In the genomic region with DNA sequence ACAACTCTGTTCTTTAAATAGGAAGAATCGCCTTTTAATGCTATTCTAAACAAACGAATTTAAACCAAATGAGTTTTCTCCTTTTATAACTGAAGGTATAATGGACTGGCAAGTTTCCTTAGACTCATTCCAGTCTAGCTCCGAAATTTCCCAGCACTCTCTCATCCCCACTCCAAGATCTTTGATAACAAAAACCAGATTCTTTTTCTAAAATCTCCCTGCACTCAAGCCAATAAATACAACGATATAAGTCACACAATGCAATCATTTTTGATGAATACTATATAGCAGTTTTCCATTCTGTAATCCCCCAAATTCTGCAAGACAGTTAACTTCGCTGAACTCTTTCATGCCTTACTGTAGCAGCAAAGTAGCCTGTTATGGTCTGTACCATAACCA, we compare ENCODE assay signal across 10 cellular contexts. TPM values are rescaled to one million over a fixed set of nuclear protein-coding genes. Genes with fewer than 3 reads are reported as not detected.
A peak's percentile ranks its signal among the peaks of the same experiment; 100 is the strongest.
DNase-seq lines count a peak whose midpoint lies in the region; ATAC-seq, FAIRE-seq and TF ChIP-seq lines count a peak whose summit lies in the region.
"Had no signal": no experiment of that assay in that cellular context is flagged by ENCODE, and none has a peak within 500 bp of the region (broad histone marks: within the 10 kb centered on the region; RNA-seq: fewer than 3 reads in every experiment).

No MANE protein-coding gene starts in this region.

- no peak for FAIRE-seq in astrocyte (lab: Jason Lieb, UNC)

- peak overlapping the region; percentile 97 for H3K27ac Mint-ChIP-seq in activated T-cell treated with anti-CD3 and anti-CD28 coated beads, Interleukin-2, amount 50 U/mL, for 24 hours
- peak overlapping the region; percentile 63 for H3K27ac Mint-ChIP-seq in astrocyte (ENCODE audit: unreplicated experiment)

- peaks cover 65% of the 10 kb centered on the region for H3K36me3 Mint-ChIP-seq in activated T-cell treated with anti-CD3 and anti-CD28 coated beads, Interleukin-2, amount 50 U/mL, for 24 hours (ENCODE audit: low read depth)
- no peaks in the 10 kb centered on the region for H3K36me3 Mint-ChIP-seq in astrocyte (ENCODE audit: low read depth, unreplicated experiment)

- peak overlapping the region; percentile 94 for H3K4me3 Mint-ChIP-seq in activated T-cell treated with anti-CD3 and anti-CD28 coated beads, Interleukin-2, amount 50 U/mL, for 24 hours
- peak overlapping the region; percentile 99 for H3K4me3 Mint-ChIP-seq in astrocyte (ENCODE audit: unreplicated experiment)

- peaks cover 66% of the 10 kb centered on the region for H4K20me1 ChIP-seq in astrocyte (ENCODE audit: insufficient read depth, low read length)

- no peak for TF ChIP-seq EP300 in tibial nerve (IDR thresholded peaks at IDR 0.05)

- H2AFZ ChIP-seq in astrocyte (ENCODE audit: low read depth, low read length) = no peak overlapping the region

- H3K27ac ChIP-seq in astrocyte (ENCODE audit: low read depth, low read length) (peak overlapping the region; percentile 97), tibial nerve (peak overlapping the region in 3 of 4 donors; percentile 6 to 95 (median 23))

- peak overlapping the region; percentile 90 for H3K4me2 ChIP-seq in astrocyte (ENCODE audit: low read length)

- DNase-seq in activated T-cell treated with anti-CD3 and anti-CD28 coated beads, Interleukin-2, amount 50 U/mL, for 24 hours = no peak
- no peak for DNase-seq in activated T-cell treated with anti-CD3 and anti-CD28 coated beads, Interleukin-2, amount 50 U/mL, for 48 hours
- DNase-seq in astrocyte (ENCODE audit: low read depth) = no peak
- DNase-seq in lower leg skin (ENCODE audit: low spot score in 2 of 2) = no peak
- no peak for DNase-seq in tibial nerve (ENCODE audit: low spot score in 2 of 2)
- DNase-seq in activated CD8-positive, alpha-beta memory T cell treated with anti-CD3 and anti-CD28 coated beads for 24 hours = no peak
- DNase-seq: NCI-H1092 had no signal

- no peaks in the 10 kb centered on the region for H3K27me3 Mint-ChIP-seq in activated T-cell treated with anti-CD3 and anti-CD28 coated beads, Interleukin-2, amount 50 U/mL, for 24 hours
- no peaks in the 10 kb centered on the region for H3K27me3 Mint-ChIP-seq in astrocyte (ENCODE audit: low read depth, unreplicated experiment)

- ATAC-seq in GM18520 (IDR thresholded peaks at IDR 0.05; ENCODE audit: unreplicated experiment) (no peak), GM18868 (IDR thresholded peaks at IDR 0.05; ENCODE audit: unreplicated experiment) (no peak)

- no peak for TF ChIP-seq POLR2A in lower leg skin (IDR thresholded peaks at IDR 0.05)
- no peak for TF ChIP-seq POLR2A in tibial nerve (IDR thresholded peaks at IDR 0.05)

- H3K9me3 Mint-ChIP-seq in activated T-cell treated with anti-CD3 and anti-CD28 coated beads, Interleukin-2, amount 50 U/mL, for 24 hours = no peaks in the 10 kb centered on the region
- no peaks in the 10 kb centered on the region for H3K9me3 Mint-ChIP-seq in astrocyte (ENCODE audit: unreplicated experiment)

- H3K4me1 Mint-ChIP-seq in activated T-cell treated with anti-CD3 and anti-CD28 coated beads, Interleukin-2, amount 50 U/mL, for 24 hours (ENCODE audit: low read depth) = peaks cover 62% of the 10 kb centered on the region
- peaks cover 31% of the 10 kb centered on the region for H3K4me1 Mint-ChIP-seq in astrocyte (ENCODE audit: low read depth, unreplicated experiment)

- peaks cover 69% of the 10 kb centered on the region for H3K79me2 ChIP-seq in astrocyte (ENCODE audit: insufficient read depth, low read length)

- H3K9ac ChIP-seq in astrocyte (ENCODE audit: low read length) = peak overlapping the region; percentile 99

- peaks cover 18% of the 10 kb centered on the region for H3K4me1 ChIP-seq in astrocyte (ENCODE audit: insufficient read depth, low read length)
- peaks cover 0 to 52% (median 29%) of the 10 kb centered on the region in 4 donors for H3K4me1 ChIP-seq in tibial nerve

- H3K9me3 ChIP-seq in astrocyte (ENCODE audit: insufficient read depth, low read depth, low read length) (no peaks in the 10 kb centered on the region), tibial nerve (no peaks in the 10 kb centered on the region)

- 0 to 1% methylated on average over 5 of the region's 5 CpGs for WGBS in lower leg skin, 2 donors
- 0 to 1% methylated on average over 5 of the region's 5 CpGs for WGBS in tibial nerve, 2 donors

- intact Hi-C loops in lower leg skin (cut with DNase I; ENCODE audit: low total_unique reads) = no loop called here

- TF ChIP-seq CTCF in astrocyte (IDR thresholded peaks at IDR 0.05; ENCODE audit: insufficient read depth, low read depth, low read length) (no peak), lower leg skin (IDR thresholded peaks at IDR 0.05) (no peak), tibial nerve (IDR thresholded peaks at IDR 0.05) (no peak)

- H3K36me3 ChIP-seq in astrocyte (ENCODE audit: insufficient read depth, low read length) (peaks cover 10% of the 10 kb centered on the region), tibial nerve (peaks cover 0 to 9% (median 0%) of the 10 kb centered on the region in 3 donors)

- peak overlapping the region; percentile 84 for H3K4me3 ChIP-seq in astrocyte (ENCODE audit: insufficient read depth, low read depth, low read length)
- peak overlapping the region; percentile 99 for H3K4me3 ChIP-seq in lower leg skin (ENCODE audit: low read depth, poor library complexity, severe bottlenecking)
- peak overlapping the region; percentile 81 to 100 (median 97) for H3K4me3 ChIP-seq in tibial nerve

- no peaks in the 10 kb centered on the region for H3K27me3 ChIP-seq in astrocyte (ENCODE audit: insufficient read depth, low read length)
- no peaks in the 10 kb centered on the region for H3K27me3 ChIP-seq in tibial nerve

RNA-seq across cellular contexts. Expression of a gene that starts 1.9 kb away (rescaled TPM):
- 106 and 119 TPM in 2 replicates for total RNA-seq in astrocyte
- 100 to 1,000 TPM in 3 of 4 donors, 10 to 100 TPM in 1; 72.2 to 188 (median 116) TPM for total RNA-seq in lower leg skin
- 100 to 1,000 TPM; 206 to 249 (median 224) TPM for total RNA-seq in tibial nerve

RNA-seq across cellular contexts. Expression of a gene that starts 27.2 kb away (rescaled TPM):
- total RNA-seq in astrocyte = 1.9 and 2.5 TPM in 2 replicates
- total RNA-seq in lower leg skin = 1 to 10 TPM; 1.7 to 5.2 (median 3.1) TPM
- 10 to 100 TPM in 3 of 4 donors, 1 to 10 TPM in 1; 6.1 to 63.9 (median 37.2) TPM for total RNA-seq in tibial nerve

RNA-seq across cellular contexts. Expression of a gene that starts 33.1 kb away (rescaled TPM):
- total RNA-seq in astrocyte = 36.5 and 40.7 TPM in 2 replicates
- 10 to 100 TPM; 24.6 to 37.7 (median 27.4) TPM for total RNA-seq in lower leg skin
- total RNA-seq in tibial nerve = 10 to 100 TPM; 17.5 to 47.7 (median 30.1) TPM

RNA-seq across cellular contexts. Expression of a gene that starts 40.5 kb away (rescaled TPM):
- total RNA-seq in astrocyte (0.61 TPM in 1 of 2 replicates, not detected in the other), lower leg skin (not detected), tibial nerve (not detected)
- total RNA-seq: ureter had no signal
